Comparison of ENCODE assay signal across 10 cellular contexts in genomic region chr7:47714669-47715607, GRCh38.
DNase-seq lines count a peak whose midpoint lies in the region; ATAC-seq and TF ChIP-seq lines count a peak whose summit lies in the region.
"Had no signal": no experiment of that assay in that cellular context is flagged by ENCODE, and none has a peak within 500 bp of the region (broad histone marks: within the 10 kb centered on the region; RNA-seq: fewer than 3 reads in every experiment).

No MANE protein-coding gene starts in this region.

- H3K4me3 ChIP-seq in GM08714 (ENCODE audit: low read length) (peak overlapping the region; percentile 34; the same call in 1 of the 2 replicates), NB4 (ENCODE audit: low read depth, low read length) (no peak overlapping the region), foreskin fibroblast (ENCODE audit: low read depth in 1 of 2, low read length in 2 of 2) (no peak overlapping the region)

- no peaks in the 10 kb centered on the region for H3K27me3 Mint-ChIP-seq in activated T-helper 2 cell treated with anti-CD3 and anti-CD28 coated beads, Interferon-gamma antibody, Interleukin-2, Interleukin-4, amounts not matched to agents 10 μg/mL and 5 μg/mL and 100 μg/mL, durations not matched to agents 14 hours and 24 hours and 36 hours (ENCODE audit: low read depth)

- H3K4me3 Mint-ChIP-seq in activated T-helper 2 cell treated with anti-CD3 and anti-CD28 coated beads, Interferon-gamma antibody, Interleukin-2, Interleukin-4, amounts not matched to agents 10 μg/mL and 5 μg/mL and 100 μg/mL, durations not matched to agents 14 hours and 24 hours and 36 hours (ENCODE audit: low read depth), result no peak overlapping the region
- H3K4me3 Mint-ChIP-seq: activated T-cell treated with anti-CD3 and anti-CD28 coated beads, Interleukin-2, amount 50 U/mL, for 4 hours had no signal

- no peaks in the 10 kb centered on the region for H3K9me3 Mint-ChIP-seq in activated T-helper 2 cell treated with anti-CD3 and anti-CD28 coated beads, Interferon-gamma antibody, Interleukin-2, Interleukin-4, amounts not matched to agents 10 μg/mL and 5 μg/mL and 100 μg/mL, durations not matched to agents 14 hours and 24 hours and 36 hours
- H3K9me3 Mint-ChIP-seq: activated T-cell treated with anti-CD3 and anti-CD28 coated beads, Interleukin-2, amount 50 U/mL, for 4 hours had no signal

- H3K36me3 Mint-ChIP-seq in activated T-helper 2 cell treated with anti-CD3 and anti-CD28 coated beads, Interferon-gamma antibody, Interleukin-2, Interleukin-4, amounts not matched to agents 10 μg/mL and 5 μg/mL and 100 μg/mL, durations not matched to agents 14 hours and 24 hours and 36 hours (ENCODE audit: low read depth), result no peaks in the 10 kb centered on the region

- peak; percentile 97 for ATAC-seq in GM19455 (IDR thresholded peaks at IDR 0.05; ENCODE audit: unreplicated experiment)
- peak; percentile 98 for ATAC-seq in HG03025 (IDR thresholded peaks at IDR 0.05; ENCODE audit: low FRiP score, unreplicated experiment)
- ATAC-seq: activated T-cell treated with anti-CD3 and anti-CD28 coated beads, Interleukin-2, amount 50 U/mL, for 4 hours had no signal

- no peak for TF ChIP-seq POLR2A in NB4 (IDR thresholded peaks at IDR 0.05; ENCODE audit: extremely low read depth, insufficient read length)

- TF ChIP-seq CTCF in NB4 (IDR thresholded peaks at IDR 0.05; ENCODE audit: low read depth, low read length) (no peak), foreskin fibroblast (IDR thresholded peaks at IDR 0.05; ENCODE audit: low read depth, low read length) (no peak)

- no peak overlapping the region for H3K27ac Mint-ChIP-seq in activated T-helper 2 cell treated with anti-CD3 and anti-CD28 coated beads, Interferon-gamma antibody, Interleukin-2, Interleukin-4, amounts not matched to agents 10 μg/mL and 5 μg/mL and 100 μg/mL, durations not matched to agents 14 hours and 24 hours and 36 hours

- H3K4me1 Mint-ChIP-seq in activated T-helper 2 cell treated with anti-CD3 and anti-CD28 coated beads, Interferon-gamma antibody, Interleukin-2, Interleukin-4, amounts not matched to agents 10 μg/mL and 5 μg/mL and 100 μg/mL, durations not matched to agents 14 hours and 24 hours and 36 hours (ENCODE audit: low read depth), result no peaks in the 10 kb centered on the region

- peak; percentile 27 for DNase-seq in NB4 (ENCODE audit: low read depth)
- no peak for DNase-seq in foreskin fibroblast
- DNase-seq in activated T-helper 2 cell treated with anti-CD3 and anti-CD28 coated beads, Interferon-gamma antibody, Interleukin-2, Interleukin-4, amounts not matched to agents 10 μg/mL and 5 μg/mL and 100 μg/mL, durations not matched to agents 14 hours and 24 hours and 36 hours (ENCODE audit: low spot score), result no peak
- DNase-seq in NCI-H2227 treated with DMSO at 0.1 percent for 48 hours (lab: John Stamatoyannopoulos, UW), result no peak
- DNase-seq in hypothalamus (lab: John Stamatoyannopoulos, UW), result no peak
- DNase-seq: activated T-cell treated with anti-CD3 and anti-CD28 coated beads, Interleukin-2, amount 50 U/mL, for 4 hours; SK-N-SH had no signal

- intact Hi-C loops in activated T-helper 2 cell treated with anti-CD3 and anti-CD28 coated beads, Interferon-gamma antibody, Interleukin-2, Interleukin-4, amounts not matched to agents 10 μg/mL and 5 μg/mL and 100 μg/mL, durations not matched to agents 14 hours and 24 hours and 36 hours (cut with micrococcal nuclease), result no loop called here
